In the genomic region with DNA sequence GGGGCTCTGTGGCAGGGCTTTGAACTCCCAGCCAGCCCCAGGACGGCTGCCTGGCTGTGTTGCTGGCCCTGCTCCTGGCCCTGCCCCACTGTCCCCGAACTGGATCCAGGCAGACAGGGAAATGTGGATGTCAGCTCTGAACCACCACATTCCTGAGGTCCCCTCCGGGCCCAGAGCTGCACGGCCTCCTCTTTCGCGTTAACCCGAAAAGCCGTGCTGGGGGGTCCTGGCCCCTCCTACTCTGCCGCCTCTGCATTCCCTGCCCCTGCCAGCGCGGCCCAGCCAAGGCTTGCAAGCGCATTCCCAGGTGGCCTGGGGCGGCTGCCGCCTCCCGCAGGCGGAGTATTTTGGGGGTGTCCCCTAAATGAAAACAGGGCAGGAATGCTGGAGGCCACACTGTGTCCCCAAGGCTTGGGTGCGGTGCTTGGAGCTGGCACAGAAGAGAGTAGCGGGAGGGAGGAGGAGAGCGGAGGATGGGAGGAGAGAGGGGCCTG, we compare ENCODE assay signal across 31 cellular contexts. TPM values are rescaled to one million over a fixed set of nuclear protein-coding genes. Genes with fewer than 3 reads are reported as not detected.
A peak's percentile ranks its signal among the peaks of the same experiment; 100 is the strongest.
DNase-seq lines count a peak whose midpoint lies in the region; ATAC-seq, FAIRE-seq and TF ChIP-seq lines count a peak whose summit lies in the region.
"Had no signal": no experiment of that assay in that cellular context is flagged by ENCODE, and none has a peak within 500 bp of the region (broad histone marks: within the 10 kb centered on the region; RNA-seq: fewer than 3 reads in every experiment).

No MANE protein-coding gene starts in this region.

- H2AK5ac ChIP-seq in neuronal stem cell (ENCODE audit: low read depth, low read length) = peak overlapping the region; percentile 90

- no peak overlapping the region for H3K23ac ChIP-seq in neuronal stem cell (ENCODE audit: low read depth, low read length, poor library complexity)

- intact Hi-C loops in Right ventricle myocardium inferior (cut with DNase I) (no loop called here), cardiac septum (cut with DNase I) (no loop called here), aorta (cut with DNase I) (no loop called here)

- H4K8ac ChIP-seq in neuronal stem cell (ENCODE audit: low read depth, low read length) = no peak overlapping the region

- no peak for FAIRE-seq in D721Med (lab: Jason Lieb, UNC)

- H2BK15ac ChIP-seq in neuronal stem cell (ENCODE audit: low read length) = peak overlapping the region; percentile 99

- H3K18ac ChIP-seq in neuronal stem cell (ENCODE audit: low read length) = peak overlapping the region; percentile 81

- H2BK12ac ChIP-seq in neuronal stem cell (ENCODE audit: low read length) = peak overlapping the region; percentile 99

- H3K4me2 ChIP-seq in neuronal stem cell (ENCODE audit: insufficient read depth, low read length, poor library complexity, severe bottlenecking) = no peak overlapping the region

- TF ChIP-seq CTCF in right atrium auricular region (IDR thresholded peaks at IDR 0.05) = no peak
- no peak for TF ChIP-seq CTCF in D721Med (IDR thresholded peaks at IDR 0.05; ENCODE audit: insufficient read depth, missing control alignments)

- no peak overlapping the region for H3K14ac ChIP-seq in neuronal stem cell (ENCODE audit: low read length)

- H3K36me3 ChIP-seq in right atrium auricular region (no peaks in the 10 kb centered on the region), neuronal stem cell (replicated peaks in 1 of 2; ENCODE audit: control insufficient read depth in 2 of 2, insufficient read depth in 2 of 2, low read length in 2 of 2) (no peaks in the 10 kb centered on the region), aorta (ENCODE audit: control insufficient read depth in 1 of 2, insufficient read depth in 2 of 2, low read length in 1 of 2) (no peaks in the 10 kb centered on the region)
- H3K36me3 ChIP-seq: gastrocnemius medialis, SJCRH30 had no signal

- H2BK5ac ChIP-seq in neuronal stem cell (ENCODE audit: low read length) = peak overlapping the region; percentile 19

- H3K9me3 ChIP-seq in right atrium auricular region = no peaks in the 10 kb centered on the region
- H3K9me3 ChIP-seq in neuronal stem cell (replicated peaks in 1 of 2; ENCODE audit: control insufficient read depth in 2 of 2, insufficient read depth in 1 of 2, low read depth in 1 of 2, low read length in 2 of 2) = no peaks in the 10 kb centered on the region
- H3K9me3 ChIP-seq in aorta (ENCODE audit: control insufficient read depth, low read length) = no peaks in the 10 kb centered on the region
- H3K9me3 ChIP-seq: gastrocnemius medialis, SJCRH30 had no signal

- no CpG with 5 or more reads among the region's 19 CpGs for WGBS in neuronal stem cell (ENCODE audit: extremely low coverage in 2 of 2, insufficient read length in 2 of 2, insufficient replicate concordance in 1 of 2), 2 donors
- 18 to 19% methylated on average over 18 to 19 of the region's 19 CpGs for WGBS in aorta, 2 donors

- in situ Hi-C loops in KBM-7 (cut with MboI; ENCODE audit: low pct_unique_long_range_greater_than_20kb, low sequenced_read_pairs) = no loop called here

- H3K9ac ChIP-seq in neuronal stem cell (ENCODE audit: low read depth, low read length, poor library complexity) = no peak overlapping the region
- H3K9ac ChIP-seq: parathyroid adenoma had no signal

- no peak overlapping the region for H4K91ac ChIP-seq in neuronal stem cell (ENCODE audit: low read depth, low read length, poor library complexity)

- H3K79me1 ChIP-seq in neuronal stem cell (ENCODE audit: low read depth, low read length) = no peaks in the 10 kb centered on the region

- H2BK120ac ChIP-seq in neuronal stem cell (ENCODE audit: low read depth, low read length) = peak overlapping the region; percentile 22

- H3K4ac ChIP-seq in neuronal stem cell (ENCODE audit: low read length) = no peak overlapping the region

- H3K4me1 ChIP-seq in right atrium auricular region = peaks cover 0 to 54% of the 10 kb centered on the region in 2 donors
- H3K4me1 ChIP-seq in neuronal stem cell (ENCODE audit: control insufficient read depth in 2 of 2, insufficient read depth in 1 of 2, low read depth in 1 of 2, low read length in 2 of 2) = peaks cover 16 to 20% of the 10 kb centered on the region in 2 donors
- no peaks in the 10 kb centered on the region for H3K4me1 ChIP-seq in aorta (ENCODE audit: control insufficient read depth in 1 of 2, insufficient read depth in 2 of 2, low read length in 2 of 2)
- H3K4me1 ChIP-seq: parathyroid adenoma had no signal

- no peak overlapping the region for H2AFZ ChIP-seq in neuronal stem cell (ENCODE audit: low read length)
- H2AFZ ChIP-seq: parathyroid adenoma had no signal

- H3K27ac ChIP-seq in right atrium auricular region (peak overlapping the region; percentile 11 to 48), neuronal stem cell (replicated peaks; ENCODE audit: low read length) (no peak overlapping the region), aorta (ENCODE audit: low read depth in 1 of 2, low read length in 2 of 2) (no peak overlapping the region)
- H3K27ac ChIP-seq: parathyroid adenoma, SJCRH30 had no signal

- H3K27me3 ChIP-seq in right atrium auricular region (no peaks in the 10 kb centered on the region), neuronal stem cell (ENCODE audit: control insufficient read depth in 3 of 3, insufficient read depth in 3 of 3, low read depth in 1 of 3, low read length in 3 of 3) (no peaks in the 10 kb centered on the region), aorta (ENCODE audit: control insufficient read depth in 1 of 2, insufficient read depth in 2 of 2, low read length in 1 of 2) (no peaks in the 10 kb centered on the region)
- H3K27me3 ChIP-seq: gastrocnemius medialis, SJCRH30 had no signal

- peak; percentile 77 for DNase-seq in Right ventricle myocardium inferior (ENCODE audit: missing footprints)
- no peak for DNase-seq in cardiac septum (ENCODE audit: low spot score)
- DNase-seq in right atrium auricular region (ENCODE audit: low spot score) = no peak
- no peak for DNase-seq in neuronal stem cell (ENCODE audit: low spot score)
- peak; percentile 54 to 84 for DNase-seq in aorta
- no peak for DNase-seq in D721Med (ENCODE audit: insufficient read length, low spot score)
- DNase-seq in KBM-7 = no peak
- DNase-seq in middle frontal gyrus (ENCODE audit: extremely low spot score, low spot score) = no peak
- DNase-seq: 8988T; activated CD8-positive, alpha-beta T cell treated with anti-CD3 and anti-CD28 coated beads for 36 hours; activated naive CD4-positive, alpha-beta T cell treated with anti-CD3 and anti-CD28 coated beads, Interleukin-2, amount 50 U/mL, for 16 hours; amygdala; CD4-positive, alpha-beta memory T cell; cortex of kidney; DMS 273 treated with DMSO at 0.1 percent for 48 hours; EL; GOT3; hippocampal formation; immature natural killer cell; NCI-H1092; NCI-H1930; NCI-H526; SJCRH30; stimulated activated naive CD8-positive, alpha-beta T cell treated with anti-CD3 and anti-CD28 coated beads, Interleukin-15, Interleukin-2, amounts not matched to agents 100 U/mL and 50 U/mL, for 24 hours; T-helper 17 cell had no signal

- H3K4me3 ChIP-seq in right atrium auricular region = no peak overlapping the region
- H3K4me3 ChIP-seq in neuronal stem cell (ENCODE audit: low read length in 2 of 2) = no peak overlapping the region
- H3K4me3 ChIP-seq in aorta (ENCODE audit: low read length in 2 of 2) = no peak overlapping the region
- H3K4me3 ChIP-seq: gastrocnemius medialis, SJCRH30 had no signal

- ATAC-seq in Right ventricle myocardium inferior (peak; percentile 35), aorta (ENCODE audit: low FRiP score) (peak; percentile 43)
- ATAC-seq: activated CD8-positive, alpha-beta T cell treated with anti-CD3 and anti-CD28 coated beads for 36 hours; activated T-helper 17 cell treated with anti-CD3 and anti-CD28 coated beads, Interleukin-2, amount 50 U/mL, for 72 hours; natural killer cell treated with Interleukin-12 subunit alpha and Interleukin-12 subunit beta and Interleukin-15 and Interleukin-18, amount 100 ng/mL, for 72 hours; Panc1; stimulated activated naive CD8-positive, alpha-beta T cell treated with anti-CD3 and anti-CD28 coated beads, Interleukin-15, Interleukin-2, amounts not matched to agents 100 U/mL and 50 U/mL, for 24 hours; T-helper 17 cell had no signal

RNA-seq across cellular contexts. Expression of gene LINC01488, which starts 5.4 kb away (rescaled TPM):
- total RNA-seq in Right ventricle myocardium inferior (0.08 TPM), cardiac septum (0.19 TPM), right atrium auricular region (not detected), aorta (not detected)
- polyA plus RNA-seq in neuronal stem cell (2013, experiment 1 of 2) = 0.06 TPM
- polyA plus RNA-seq in neuronal stem cell (2013, experiment 2 of 2) = 0.01 TPM
- not detected for polyA plus RNA-seq in aorta
- total RNA-seq: activated CD8-positive, alpha-beta T cell treated with anti-CD3 and anti-CD28 coated beads for 36 hours; activated T-helper 17 cell treated with anti-CD3 and anti-CD28 coated beads, Interleukin-2, amount 50 U/mL, for 72 hours; CD4-positive, alpha-beta memory T cell; gastrocnemius medialis; mononuclear cell; natural killer cell treated with Interleukin-12 subunit alpha and Interleukin-12 subunit beta and Interleukin-15 and Interleukin-18, amount 100 ng/mL, for 72 hours; SJCRH30; T-helper 17 cell had no signal
- polyA plus RNA-seq: CD4-positive, alpha-beta memory T cell; immature natural killer cell had no signal

Comparison
In these comparisons a context has a peak if more than half of its experiments do, and no peak if none do; other contexts are left out.
1. DNase-seq: peak in Right ventricle myocardium inferior (single experiment) and aorta (2 of 2); none in cardiac septum (single experiment), right atrium auricular region (single experiment), neuronal stem cell (single experiment), D721Med (single experiment), KBM-7 (single experiment) and middle frontal gyrus (single experiment).
2. H3K27ac ChIP-seq: peak in right atrium auricular region (2 of 2); none in neuronal stem cell (single experiment) and aorta (0 of 2).